In the genomic region with DNA sequence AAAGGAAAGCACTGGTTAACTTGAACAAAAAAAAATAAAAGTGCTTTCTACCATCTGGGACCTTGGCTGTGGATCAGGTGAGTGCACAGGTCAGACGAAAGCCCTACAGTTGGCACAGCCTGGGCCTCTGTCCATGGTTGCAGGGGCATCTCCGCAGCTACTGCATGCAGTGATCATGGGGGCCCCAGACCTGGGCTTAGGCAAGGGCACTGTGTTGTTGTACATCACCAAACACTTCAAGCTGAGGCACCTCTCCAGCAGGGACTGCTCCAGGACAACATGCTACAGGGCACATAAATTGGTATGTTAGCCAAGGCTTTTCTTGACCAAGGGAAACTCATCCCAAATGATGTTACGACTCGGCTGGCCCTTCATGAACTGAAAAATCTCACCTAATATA, we compare ENCODE assay signal across 21 cellular contexts. TPM values are rescaled to one million over a fixed set of nuclear protein-coding genes. Genes with fewer than 3 reads are reported as not detected.
DNase-seq lines count a peak whose midpoint lies in the region; ATAC-seq and TF ChIP-seq lines count a peak whose summit lies in the region.
"Had no signal": no experiment of that assay in that cellular context is flagged by ENCODE, and none has a peak within 500 bp of the region (broad histone marks: within the 10 kb centered on the region; RNA-seq: fewer than 3 reads in every experiment).

No MANE protein-coding gene starts in this region.

- H3K4me1 ChIP-seq in HEK293 (ENCODE audit: control insufficient read depth, insufficient read depth, low read length) (no peaks in the 10 kb centered on the region), right cardiac atrium (ENCODE audit: control insufficient read depth, insufficient read depth, low read length) (no peaks in the 10 kb centered on the region)
- H3K4me1 ChIP-seq: BE2C had no signal

- CTCF ChIA-PET in HEK293 (lab: Yijun Ruan, JAX): no interaction called here
- CTCF ChIA-PET in activated naive CD4-positive, alpha-beta T cell treated with anti-CD3 and anti-CD28 coated beads, Interleukin-2, amount 10 ng/mL, durations not matched to agents 7 days and 5 days (lab: Charles Lee): no interaction called here

- intact Hi-C loops in Right ventricle myocardium superior (cut with DNase I) (no loop called here), left cardiac atrium (cut with DNase I) (no loop called here), right cardiac atrium (cut with DNase I) (no loop called here)

- DNase-seq in Right ventricle myocardium superior (peak; percentile 57), left cardiac atrium (no peak), right cardiac atrium (peak in 1 of 3 donors; percentile 74), T-helper 2 cell (no peak)
- DNase-seq in stimulated activated naive CD8-positive, alpha-beta T cell treated with anti-CD3 and anti-CD28 coated beads, Interleukin-15, amount 100 ng/mL, for 72 hours: no peak
- DNase-seq in activated naive CD4-positive, alpha-beta T cell treated with anti-CD3 and anti-CD28 coated beads, Interleukin-2, amount 10 ng/mL, durations not matched to agents 7 days and 5 days: no peak
- DNase-seq: ACHN; BE2C; C1 segment of cervical spinal cord; CD4-positive, CD25-positive, alpha-beta regulatory T cell; CD8-positive, alpha-beta memory T cell; COR-L47; DMS 273 treated with DMSO at 0.1 percent for 48 hours; DMS53; DND-41; EL; GM23248; HCEC 1CT; HFFc6 had no signal

- H3K36me3 Mint-ChIP-seq in activated naive CD4-positive, alpha-beta T cell treated with anti-CD3 and anti-CD28 coated beads, Interleukin-2, amount 10 ng/mL, durations not matched to agents 7 days and 5 days: peaks cover 11% of the 10 kb centered on the region

- no peak overlapping the region for H3K4me3 Mint-ChIP-seq in stimulated activated naive CD8-positive, alpha-beta T cell treated with anti-CD3 and anti-CD28 coated beads, Interleukin-15, amount 100 ng/mL, for 72 hours
- no peak overlapping the region for H3K4me3 Mint-ChIP-seq in activated naive CD4-positive, alpha-beta T cell treated with anti-CD3 and anti-CD28 coated beads, Interleukin-2, amount 10 ng/mL, durations not matched to agents 7 days and 5 days
- H3K4me3 Mint-ChIP-seq: CD4-positive, CD25-positive, alpha-beta regulatory T cell; CD8-positive, alpha-beta memory T cell; HFFc6 had no signal

- TF ChIP-seq CTCF in HEK293 (tag by site-specific recombination; IDR thresholded peaks at IDR 0.05): no peak

- WGBS in right cardiac atrium: 69% methylated on average over 4 of the region's 4 CpGs

- H3K27me3 Mint-ChIP-seq in stimulated activated naive CD8-positive, alpha-beta T cell treated with anti-CD3 and anti-CD28 coated beads, Interleukin-15, amount 100 ng/mL, for 72 hours: no peaks in the 10 kb centered on the region
- H3K27me3 Mint-ChIP-seq in activated naive CD4-positive, alpha-beta T cell treated with anti-CD3 and anti-CD28 coated beads, Interleukin-2, amount 10 ng/mL, durations not matched to agents 7 days and 5 days: no peaks in the 10 kb centered on the region
- H3K27me3 Mint-ChIP-seq: CD4-positive, CD25-positive, alpha-beta regulatory T cell; CD8-positive, alpha-beta memory T cell had no signal

- H3K9me3 ChIP-seq in HEK293 (ENCODE audit: control insufficient read depth, insufficient read depth, low read depth, low read length) (no peaks in the 10 kb centered on the region), right cardiac atrium (ENCODE audit: control insufficient read depth, low read length) (no peaks in the 10 kb centered on the region)
- H3K9me3 ChIP-seq: BE2C had no signal

- no peak overlapping the region for H3K4me3 ChIP-seq in HEK293 (ENCODE audit: low read depth, low read length)
- H3K4me3 ChIP-seq in right cardiac atrium (ENCODE audit: low read length): no peak overlapping the region
- H3K4me3 ChIP-seq: GM12878, GM23248 had no signal

- POLR2A ChIA-PET in HEK293 (lab: Yijun Ruan, JAX): no interaction called here

- H3K27ac Mint-ChIP-seq in stimulated activated naive CD8-positive, alpha-beta T cell treated with anti-CD3 and anti-CD28 coated beads, Interleukin-15, amount 100 ng/mL, for 72 hours: no peak overlapping the region
- H3K27ac Mint-ChIP-seq in activated naive CD4-positive, alpha-beta T cell treated with anti-CD3 and anti-CD28 coated beads, Interleukin-2, amount 10 ng/mL, durations not matched to agents 7 days and 5 days: no peak overlapping the region
- H3K27ac Mint-ChIP-seq: CD4-positive, CD25-positive, alpha-beta regulatory T cell; HFFc6 had no signal

- no peaks in the 10 kb centered on the region for H3K4me1 Mint-ChIP-seq in stimulated activated naive CD8-positive, alpha-beta T cell treated with anti-CD3 and anti-CD28 coated beads, Interleukin-15, amount 100 ng/mL, for 72 hours
- H3K4me1 Mint-ChIP-seq in activated naive CD4-positive, alpha-beta T cell treated with anti-CD3 and anti-CD28 coated beads, Interleukin-2, amount 10 ng/mL, durations not matched to agents 7 days and 5 days: peaks cover 9% of the 10 kb centered on the region
- H3K4me1 Mint-ChIP-seq: CD4-positive, CD25-positive, alpha-beta regulatory T cell; CD8-positive, alpha-beta memory T cell had no signal

- peaks cover 0 to 5% of the 10 kb centered on the region in 2 donors for H3K9me3 Mint-ChIP-seq in stimulated activated naive CD8-positive, alpha-beta T cell treated with anti-CD3 and anti-CD28 coated beads, Interleukin-15, amount 100 ng/mL, for 72 hours
- H3K9me3 Mint-ChIP-seq in activated naive CD4-positive, alpha-beta T cell treated with anti-CD3 and anti-CD28 coated beads, Interleukin-2, amount 10 ng/mL, durations not matched to agents 7 days and 5 days: peaks cover 2% of the 10 kb centered on the region
- H3K9me3 Mint-ChIP-seq: HFFc6 had no signal

- no peaks in the 10 kb centered on the region for H3K27me3 ChIP-seq in right cardiac atrium (ENCODE audit: control insufficient read depth, insufficient read depth)
- H3K27me3 ChIP-seq: BE2C had no signal

- ATAC-seq in Right ventricle myocardium superior (ENCODE audit: poor library complexity) (peak; percentile 87), left cardiac atrium (peak; percentile 73 to 83), right cardiac atrium (peak; percentile 63 to 84)
- no peak for ATAC-seq in stimulated activated naive CD8-positive, alpha-beta T cell treated with anti-CD3 and anti-CD28 coated beads, Interleukin-15, amount 100 ng/mL, for 72 hours
- ATAC-seq: GM12878 had no signal

- H3K36me3 ChIP-seq in HEK293 (ENCODE audit: control insufficient read depth in 2 of 2, insufficient read depth in 1 of 2, low read length in 2 of 2): peaks cover 11 to 17% of the 10 kb centered on the region in 2 experiments
- H3K36me3 ChIP-seq: BE2C had no signal

- no peak overlapping the region for H3K27ac ChIP-seq in HEK293 (ENCODE audit: extremely low read depth, low read depth, low read length)
- H3K27ac ChIP-seq in right cardiac atrium (ENCODE audit: low read length): peak overlapping the region; percentile 57
- H3K27ac ChIP-seq: GM23248 had no signal

TF ChIP-seq in HEK293, 187 proteins besides CTCF, POLR2A, EP300 and RAD21:
- TF ChIP-seq, protein P1, sequence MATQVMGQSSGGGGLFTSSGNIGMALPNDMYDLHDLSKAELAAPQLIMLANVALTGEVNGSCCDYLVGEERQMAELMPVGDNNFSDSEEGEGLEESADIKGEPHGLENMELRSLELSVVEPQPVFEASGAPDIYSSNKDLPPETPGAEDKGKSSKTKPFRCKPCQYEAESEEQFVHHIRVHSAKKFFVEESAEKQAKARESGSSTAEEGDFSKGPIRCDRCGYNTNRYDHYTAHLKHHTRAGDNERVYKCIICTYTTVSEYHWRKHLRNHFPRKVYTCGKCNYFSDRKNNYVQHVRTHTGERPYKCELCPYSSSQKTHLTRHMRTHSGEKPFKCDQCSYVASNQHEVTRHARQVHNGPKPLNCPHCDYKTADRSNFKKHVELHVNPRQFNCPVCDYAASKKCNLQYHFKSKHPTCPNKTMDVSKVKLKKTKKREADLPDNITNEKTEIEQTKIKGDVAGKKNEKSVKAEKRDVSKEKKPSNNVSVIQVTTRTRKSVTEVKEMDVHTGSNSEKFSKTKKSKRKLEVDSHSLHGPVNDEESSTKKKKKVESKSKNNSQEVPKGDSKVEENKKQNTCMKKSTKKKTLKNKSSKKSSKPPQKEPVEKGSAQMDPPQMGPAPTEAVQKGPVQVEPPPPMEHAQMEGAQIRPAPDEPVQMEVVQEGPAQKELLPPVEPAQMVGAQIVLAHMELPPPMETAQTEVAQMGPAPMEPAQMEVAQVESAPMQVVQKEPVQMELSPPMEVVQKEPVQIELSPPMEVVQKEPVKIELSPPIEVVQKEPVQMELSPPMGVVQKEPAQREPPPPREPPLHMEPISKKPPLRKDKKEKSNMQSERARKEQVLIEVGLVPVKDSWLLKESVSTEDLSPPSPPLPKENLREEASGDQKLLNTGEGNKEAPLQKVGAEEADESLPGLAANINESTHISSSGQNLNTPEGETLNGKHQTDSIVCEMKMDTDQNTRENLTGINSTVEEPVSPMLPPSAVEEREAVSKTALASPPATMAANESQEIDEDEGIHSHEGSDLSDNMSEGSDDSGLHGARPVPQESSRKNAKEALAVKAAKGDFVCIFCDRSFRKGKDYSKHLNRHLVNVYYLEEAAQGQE (tag by site-specific recombination; IDR thresholded peaks at IDR 0.05): 0 out of 2 replicates have a peak, but pooled peaks have one; percentile 29
- TF ChIP-seq ZNF146 (tag by site-specific recombination; IDR thresholded peaks at IDR 0.05) (no peak), ZNF16 (tag by site-specific recombination; IDR thresholded peaks at IDR 0.05; ENCODE audit: low read depth) (no peak)

RNA-seq across cellular contexts. Expression of a gene that starts 23.5 kb away (rescaled TPM):
- total RNA-seq in Right ventricle myocardium superior: 167 TPM
- total RNA-seq in left cardiac atrium: 10 to 100 TPM; 68.3 to 81.6 TPM
- total RNA-seq in right cardiac atrium: 100 to 1,000 TPM in 1 of 4 donors, 10 to 100 TPM in 3; 68.8 to 106 (median 83.2) TPM
- 61.7 TPM for polyA plus RNA-seq in right cardiac atrium

RNA-seq across cellular contexts. Expression of a gene that starts 52.8 kb away (rescaled TPM):
- total RNA-seq in Right ventricle myocardium superior (19.7 TPM), left cardiac atrium (10 to 100 TPM; 21.8 to 23.3 TPM), right cardiac atrium (10 to 100 TPM; 19.4 to 24.7 (median 21.1) TPM)
- 22.1 TPM for polyA plus RNA-seq in right cardiac atrium
